36 cellular contexts compared by ENCODE assay signal in the genomic region with DNA sequence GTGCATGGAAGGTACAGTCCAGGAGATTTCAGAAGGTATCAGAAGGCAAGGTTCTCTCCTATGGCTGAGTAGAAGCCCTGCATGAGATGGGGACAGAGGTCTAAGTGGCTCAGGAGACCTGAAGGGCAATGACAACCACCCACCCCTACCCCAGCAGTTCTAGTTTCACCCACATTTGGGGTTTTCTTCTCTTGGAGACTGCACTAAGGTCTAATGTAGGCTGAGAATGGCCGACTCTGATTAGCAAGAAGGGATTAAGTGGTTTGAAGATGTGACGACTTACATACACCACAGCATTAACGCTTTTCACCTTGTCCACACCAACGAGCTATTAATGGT.
"Had no signal": no experiment of that assay in that cellular context is flagged by ENCODE, and none has a peak within 500 bp of the region (broad histone marks: within the 10 kb centered on the region; RNA-seq: fewer than 3 reads in every experiment).

No MANE protein-coding gene starts in this region.

- H3K36me3 Mint-ChIP-seq: activated CD4-positive, alpha-beta memory T cell treated with anti-CD3 and anti-CD28 coated beads for 36 hours; activated naive CD8-positive, alpha-beta T cell treated with anti-CD3 and anti-CD28 coated beads for 36 hours had no signal

- ATAC-seq: activated CD8-positive, alpha-beta T cell treated with anti-CD3 and anti-CD28 coated beads for 36 hours; activated naive CD4-positive, alpha-beta T cell treated with anti-CD3 and anti-CD28 coated beads, Interleukin-2, amount 50 U/mL, for 72 hours; activated T-cell treated with anti-CD3 and anti-CD28 coated beads, Interleukin-2, amount 50 U/mL, for 4 hours; activated T-cell treated with anti-CD3 and anti-CD28 coated beads, Interleukin-2, amount 50 U/mL, for 72 hours; activated T-helper 17 cell treated with anti-CD3 and anti-CD28 coated beads, Interleukin-2, amount 50 U/mL, for 72 hours had no signal

- H3K36me3 ChIP-seq: ascending aorta, cardiac muscle cell had no signal

- H3K4me3 ChIP-seq: ascending aorta, cardiac muscle cell had no signal

- H3K4me3 Mint-ChIP-seq: activated B cell treated with CpG ODN at 0.5 μM for 24 hours; activated CD4-positive, alpha-beta memory T cell treated with anti-CD3 and anti-CD28 coated beads for 36 hours; activated CD4-positive, alpha-beta T cell treated with anti-CD3 and anti-CD28 coated beads, Interleukin-2, amount 10 ng/mL, durations not matched to agents 24 days and 14 days; activated CD8-positive, alpha-beta T cell treated with anti-CD3 and anti-CD28 coated beads for 36 hours; activated naive CD4-positive, alpha-beta T cell treated with anti-CD3 and anti-CD28 coated beads for 36 hours; activated naive CD8-positive, alpha-beta T cell treated with anti-CD3 and anti-CD28 coated beads for 36 hours; activated T-cell treated with anti-CD3 and anti-CD28 coated beads, Interleukin-2, amount 50 U/mL, for 4 hours; activated T-cell treated with anti-CD3 and anti-CD28 coated beads, Interleukin-2, amount 50 U/mL, for 72 hours; activated T-helper 1 cell treated with anti-CD3 and anti-CD28 coated beads, Interleukin-12 subunit alpha, Interleukin-12 subunit beta, Interleukin-2, Interleukin-4 antibody, amounts not matched to agents 30 ng/mL and 10 ng/mL and 1 ng/mL, durations not matched to agents 14 hours and 24 hours and 36 hours; activated T-helper 17 cell treated with anti-CD3 and anti-CD28 coated beads, Interleukin-2, amount 50 U/mL, for 72 hours; brain; central memory CD8-positive, alpha-beta T cell; T-helper 1 cell treated with Interleukin-12 subunit alpha and Interleukin-12 subunit beta and Interleukin-4 antibody, amounts not matched to agents 30 μg/mL and 1 μg/mL, for 36 hours; T-helper 2 cell treated with Interferon-gamma antibody and Interleukin-4, amounts not matched to agents 5 μg/mL and 100 μg/mL, for 36 hours had no signal

- H3K4me1 Mint-ChIP-seq: activated B cell treated with CpG ODN at 0.5 μM for 24 hours; activated CD4-positive, alpha-beta T cell treated with anti-CD3 and anti-CD28 coated beads, Interleukin-2, amount 10 ng/mL, durations not matched to agents 24 days and 14 days; activated naive CD8-positive, alpha-beta T cell treated with anti-CD3 and anti-CD28 coated beads for 36 hours; activated T-helper 17 cell treated with anti-CD3 and anti-CD28 coated beads, Interleukin-2, amount 50 U/mL, for 72 hours; central memory CD8-positive, alpha-beta T cell had no signal

- H3K27ac ChIP-seq: ascending aorta, cardiac muscle cell, VCaP had no signal

- H3K27me3 ChIP-seq: ascending aorta, cardiac muscle cell had no signal

- H3K27ac Mint-ChIP-seq: activated B cell treated with CpG ODN at 0.5 μM for 24 hours; activated CD4-positive, alpha-beta memory T cell treated with anti-CD3 and anti-CD28 coated beads for 36 hours; activated CD4-positive, alpha-beta T cell treated with anti-CD3 and anti-CD28 coated beads, Interleukin-2, amount 10 ng/mL, durations not matched to agents 24 days and 14 days; activated CD8-positive, alpha-beta T cell treated with anti-CD3 and anti-CD28 coated beads for 36 hours; activated naive CD4-positive, alpha-beta T cell treated with anti-CD3 and anti-CD28 coated beads for 36 hours; activated naive CD4-positive, alpha-beta T cell treated with anti-CD3 and anti-CD28 coated beads, Interleukin-2, amount 50 U/mL, for 72 hours; activated naive CD8-positive, alpha-beta T cell treated with anti-CD3 and anti-CD28 coated beads for 36 hours; activated T-cell treated with anti-CD3 and anti-CD28 coated beads, Interleukin-2, amount 50 U/mL, for 72 hours; activated T-helper 1 cell treated with anti-CD3 and anti-CD28 coated beads, Interleukin-12 subunit alpha, Interleukin-12 subunit beta, Interleukin-2, Interleukin-4 antibody, amounts not matched to agents 30 ng/mL and 10 ng/mL and 1 ng/mL, durations not matched to agents 14 hours and 24 hours and 36 hours; activated T-helper 17 cell treated with anti-CD3 and anti-CD28 coated beads, Interleukin-2, amount 50 U/mL, for 72 hours; T-helper 1 cell treated with Interleukin-12 subunit alpha and Interleukin-12 subunit beta and Interleukin-4 antibody, amounts not matched to agents 30 μg/mL and 1 μg/mL, for 36 hours; T-helper 2 cell treated with Interferon-gamma antibody and Interleukin-4, amounts not matched to agents 5 μg/mL and 100 μg/mL, for 36 hours had no signal

- H3K9me3 Mint-ChIP-seq: activated B cell treated with CpG ODN at 0.5 μM for 24 hours; activated CD4-positive, alpha-beta memory T cell treated with anti-CD3 and anti-CD28 coated beads for 36 hours; activated CD8-positive, alpha-beta T cell treated with anti-CD3 and anti-CD28 coated beads for 36 hours; activated T-cell treated with anti-CD3 and anti-CD28 coated beads, Interleukin-2, amount 50 U/mL, for 72 hours; activated T-helper 1 cell treated with anti-CD3 and anti-CD28 coated beads, Interleukin-12 subunit alpha, Interleukin-12 subunit beta, Interleukin-2, Interleukin-4 antibody, amounts not matched to agents 30 ng/mL and 10 ng/mL and 1 ng/mL, durations not matched to agents 14 hours and 24 hours and 36 hours had no signal

- DNase-seq: activated B cell treated with CpG ODN at 0.5 μM for 24 hours; activated CD4-positive, alpha-beta memory T cell treated with anti-CD3 and anti-CD28 coated beads for 36 hours; activated CD4-positive, alpha-beta T cell treated with anti-CD3 and anti-CD28 coated beads for 4 hours; activated CD4-positive, alpha-beta T cell treated with anti-CD3 and anti-CD28 coated beads, Interleukin-2, amount 10 ng/mL, durations not matched to agents 24 days and 14 days; activated CD4-positive, alpha-beta T cell treated with anti-CD3 and anti-CD28 coated beads, Interleukin-2, amount 50 U/mL, for 1 hour; activated CD4-positive, alpha-beta T cell treated with anti-CD3 and anti-CD28 coated beads, Interleukin-2, amount 50 U/mL, for 4 hours; activated CD4-positive, CD25-positive, alpha-beta regulatory T cell treated with anti-CD3 and anti-CD28 coated beads, Interleukin-2, amount 50 U/mL, for 72 hours; activated CD8-positive, alpha-beta memory T cell treated with anti-CD3 and anti-CD28 coated beads, Interleukin-2, amount 50 U/mL, for 4 hours; activated CD8-positive, alpha-beta T cell treated with anti-CD3 and anti-CD28 coated beads for 36 hours; activated effector memory CD4-positive, alpha-beta T cell treated with anti-CD3 and anti-CD28 coated beads, Interleukin-2, amount 50 U/mL, for 16 hours; activated gamma-delta T cell treated with Interleukin-2 at 50 U/mL for 16 hours; activated naive CD4-positive, alpha-beta T cell; activated naive CD4-positive, alpha-beta T cell treated with anti-CD3 and anti-CD28 coated beads for 36 hours; activated naive CD4-positive, alpha-beta T cell treated with anti-CD3 and anti-CD28 coated beads, Interleukin-2, amount 50 U/mL, for 16 hours; activated naive CD8-positive, alpha-beta T cell treated with anti-CD3 and anti-CD28 coated beads for 36 hours; activated T-cell treated with anti-CD3 and anti-CD28 coated beads for 4 hours; activated T-cell treated with anti-CD3 and anti-CD28 coated beads, Interleukin-2, amount 50 U/mL, for 1 hour; activated T-cell treated with anti-CD3 and anti-CD28 coated beads, Interleukin-2, amount 50 U/mL, for 4 hours; activated T-cell treated with anti-CD3 and anti-CD28 coated beads, Interleukin-2, amount 50 U/mL, for 72 hours; amygdala; anterior cingulate cortex; caudate nucleus; cerebellar nuclear complex; T-helper 1 cell; T-helper 2 cell; T-helper 9 cell had no signal

- H3K27me3 Mint-ChIP-seq: activated B cell treated with CpG ODN at 0.5 μM for 24 hours; activated CD4-positive, alpha-beta memory T cell treated with anti-CD3 and anti-CD28 coated beads for 36 hours; activated CD4-positive, alpha-beta T cell treated with anti-CD3 and anti-CD28 coated beads, Interleukin-2, amount 10 ng/mL, durations not matched to agents 24 days and 14 days; activated CD8-positive, alpha-beta T cell treated with anti-CD3 and anti-CD28 coated beads for 36 hours; activated naive CD8-positive, alpha-beta T cell treated with anti-CD3 and anti-CD28 coated beads for 36 hours; activated T-helper 17 cell treated with anti-CD3 and anti-CD28 coated beads, Interleukin-2, amount 50 U/mL, for 72 hours; brain; central memory CD8-positive, alpha-beta T cell had no signal
